ENCODE assay signal across 1 cellular context in genomic region chr21:28959367-28960099, GRCh38.
TF ChIP-seq lines count a peak whose summit lies in the region.

No MANE protein-coding gene starts in this region.

TF ChIP-seq in GM12878, 131 proteins besides CTCF, POLR2A, EP300 and RAD21 (continued from another document):
- TF ChIP-seq, protein P1, sequence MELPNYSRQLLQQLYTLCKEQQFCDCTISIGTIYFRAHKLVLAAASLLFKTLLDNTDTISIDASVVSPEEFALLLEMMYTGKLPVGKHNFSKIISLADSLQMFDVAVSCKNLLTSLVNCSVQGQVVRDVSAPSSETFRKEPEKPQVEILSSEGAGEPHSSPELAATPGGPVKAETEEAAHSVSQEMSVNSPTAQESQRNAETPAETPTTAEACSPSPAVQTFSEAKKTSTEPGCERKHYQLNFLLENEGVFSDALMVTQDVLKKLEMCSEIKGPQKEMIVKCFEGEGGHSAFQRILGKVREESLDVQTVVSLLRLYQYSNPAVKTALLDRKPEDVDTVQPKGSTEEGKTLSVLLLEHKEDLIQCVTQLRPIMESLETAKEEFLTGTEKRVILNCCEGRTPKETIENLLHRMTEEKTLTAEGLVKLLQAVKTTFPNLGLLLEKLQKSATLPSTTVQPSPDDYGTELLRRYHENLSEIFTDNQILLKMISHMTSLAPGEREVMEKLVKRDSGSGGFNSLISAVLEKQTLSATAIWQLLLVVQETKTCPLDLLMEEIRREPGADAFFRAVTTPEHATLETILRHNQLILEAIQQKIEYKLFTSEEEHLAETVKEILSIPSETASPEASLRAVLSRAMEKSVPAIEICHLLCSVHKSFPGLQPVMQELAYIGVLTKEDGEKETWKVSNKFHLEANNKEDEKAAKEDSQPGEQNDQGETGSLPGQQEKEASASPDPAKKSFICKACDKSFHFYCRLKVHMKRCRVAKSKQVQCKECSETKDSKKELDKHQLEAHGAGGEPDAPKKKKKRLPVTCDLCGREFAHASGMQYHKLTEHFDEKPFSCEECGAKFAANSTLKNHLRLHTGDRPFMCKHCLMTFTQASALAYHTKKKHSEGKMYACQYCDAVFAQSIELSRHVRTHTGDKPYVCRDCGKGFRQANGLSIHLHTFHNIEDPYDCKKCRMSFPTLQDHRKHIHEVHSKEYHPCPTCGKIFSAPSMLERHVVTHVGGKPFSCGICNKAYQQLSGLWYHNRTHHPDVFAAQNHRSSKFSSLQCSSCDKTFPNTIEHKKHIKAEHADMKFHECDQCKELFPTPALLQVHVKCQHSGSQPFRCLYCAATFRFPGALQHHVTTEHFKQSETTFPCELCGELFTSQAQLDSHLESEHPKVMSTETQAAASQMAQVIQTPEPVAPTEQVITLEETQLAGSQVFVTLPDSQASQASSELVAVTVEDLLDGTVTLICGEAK (IDR thresholded peaks at IDR 0.05; ENCODE audit: borderline replicate concordance), result 0 out of 2 replicates have a peak, but pooled peaks have one; percentile 23
TF ChIP-seq in GM12878: peak in this region for 1.
